8 cellular contexts compared by ENCODE assay signal in the genomic region with DNA sequence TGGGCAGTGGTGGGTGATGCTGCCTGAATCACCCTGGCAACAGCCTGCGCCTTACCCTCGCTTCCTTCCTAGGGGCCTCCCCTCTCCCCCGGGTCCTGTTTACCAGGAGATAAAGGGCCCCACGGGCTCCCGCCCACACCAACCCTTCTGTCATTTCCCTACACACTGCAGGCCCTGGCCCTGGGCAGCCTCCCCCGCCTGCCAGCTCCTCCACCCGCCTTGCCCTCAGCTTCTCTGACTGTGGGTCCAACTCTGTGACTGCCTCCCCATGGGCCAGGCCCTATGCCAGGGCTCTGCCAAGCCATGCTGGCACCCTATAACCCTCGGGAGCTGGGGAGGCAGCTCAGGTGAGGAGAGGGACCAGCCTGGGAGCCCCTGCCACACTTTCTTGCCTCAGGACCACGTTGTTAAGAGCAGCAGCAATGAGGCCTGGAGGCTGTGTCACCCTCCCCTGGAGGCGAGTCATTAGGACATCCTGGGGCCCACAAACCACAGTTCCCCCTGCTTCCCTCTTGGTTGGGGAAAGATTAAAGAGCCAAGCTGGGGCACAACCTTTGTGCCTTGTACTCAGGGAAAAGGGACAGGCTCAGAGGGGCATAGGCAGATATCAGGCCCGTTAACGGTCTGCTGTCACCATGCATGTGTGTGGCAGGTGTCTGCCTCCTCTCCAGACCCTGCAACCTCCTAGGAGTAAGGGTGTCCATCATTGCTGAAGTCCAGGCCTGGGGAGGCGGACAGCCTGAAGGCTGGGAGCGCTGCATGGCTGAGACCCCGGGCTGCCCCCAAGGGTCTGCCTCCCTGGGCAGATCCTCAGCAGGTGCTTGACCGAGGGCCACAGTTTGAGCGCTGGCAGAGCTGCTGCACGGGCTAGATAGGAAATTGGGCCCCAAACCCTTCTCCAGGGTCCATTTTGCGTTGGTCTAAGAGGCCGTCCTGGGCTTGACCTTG. TPM values are rescaled to one million over a fixed set of nuclear protein-coding genes. Genes with fewer than 3 reads are reported as not detected.
DNase-seq lines count a peak whose midpoint lies in the region; ATAC-seq and TF ChIP-seq lines count a peak whose summit lies in the region.

No MANE protein-coding gene starts in this region.

- no peak for TF ChIP-seq CTCF in neural progenitor cell (IDR thresholded peaks at IDR 0.05)
- no peak for TF ChIP-seq CTCF in thyroid gland (IDR thresholded peaks at IDR 0.05)

- H4K20me1 ChIP-seq in neural progenitor cell (ENCODE audit: low read depth) = peaks cover 55% of the 10 kb centered on the region

- peaks cover 12% of the 10 kb centered on the region for H3K36me3 Mint-ChIP-seq in neural progenitor cell

- no peaks in the 10 kb centered on the region for H3K9me3 Mint-ChIP-seq in neural progenitor cell

- no peak overlapping the region for H3K27ac ChIP-seq in neural progenitor cell
- H3K27ac ChIP-seq in thyroid gland = no peak overlapping the region

- peaks cover 19% of the 10 kb centered on the region for H3K4me1 ChIP-seq in adipocyte (ENCODE audit: control insufficient read depth, insufficient read depth, low read length)
- H3K4me1 ChIP-seq in neural progenitor cell = peaks cover 28% of the 10 kb centered on the region
- peaks cover 13 to 42% of the 10 kb centered on the region in 2 donors for H3K4me1 ChIP-seq in thyroid gland

- peak overlapping the region; percentile 73 for H3K4me2 ChIP-seq in neural progenitor cell

- peaks cover 40% of the 10 kb centered on the region for H3K79me2 ChIP-seq in neural progenitor cell (ENCODE audit: low read depth)

- H3K9ac ChIP-seq in adipocyte (ENCODE audit: low read length) (peak overlapping the region; percentile 42), neural progenitor cell (no peak overlapping the region)

- H3K27me3 Mint-ChIP-seq in neural progenitor cell (ENCODE audit: insufficient read depth, low read depth) = peaks cover 6% of the 10 kb centered on the region

- peaks cover 34% of the 10 kb centered on the region for H3F3A ChIP-seq in neural progenitor cell (ENCODE audit: low read depth)

- peak; percentile 69 for DNase-seq in GDM1 (lab: John Stamatoyannopoulos, UW)
- DNase-seq in NCI-H345 treated with DMSO at 0.1 percent for 48 hours (lab: John Stamatoyannopoulos, UW; ENCODE audit: unreplicated experiment) = peak; percentile 72
- DNase-seq in adipocyte (ENCODE audit: low read depth) = no peak
- DNase-seq in neural progenitor cell (ENCODE audit: low spot score) = no peak
- DNase-seq in AG08396 (ENCODE audit: low spot score) = no peak
- DNase-seq in T1000 (lab: John Stamatoyannopoulos, UW) = no peak
- DNase-seq in thyroid gland = no peak
- DNase-seq in sciatic nerve (ENCODE audit: low spot score) = no peak

- no peak overlapping the region for H3K27ac Mint-ChIP-seq in neural progenitor cell

- H3K36me3 ChIP-seq in adipocyte (ENCODE audit: control insufficient read depth, insufficient read depth, low read length, severe bottlenecking) (peaks cover 17% of the 10 kb centered on the region), neural progenitor cell (no peaks in the 10 kb centered on the region), thyroid gland (peaks cover 10 to 23% of the 10 kb centered on the region in 2 donors)

- ATAC-seq in sciatic nerve = no peak

- H3K4me3 Mint-ChIP-seq in neural progenitor cell = peak overlapping the region; percentile 87

- WGBS in thyroid gland, 2 donors = 72 to 80% methylated on average over 12 to 18 of the region's 20 CpGs

- H3K9me3 ChIP-seq in adipocyte (ENCODE audit: control insufficient read depth, low read length) = no peaks in the 10 kb centered on the region
- no peaks in the 10 kb centered on the region for H3K9me3 ChIP-seq in neural progenitor cell (ENCODE audit: low read depth)
- no peaks in the 10 kb centered on the region for H3K9me3 ChIP-seq in thyroid gland

- no peak overlapping the region for H2AFZ ChIP-seq in neural progenitor cell (replicated peaks)

- H3K4me3 ChIP-seq in adipocyte (ENCODE audit: low read length) (no peak overlapping the region), neural progenitor cell (peak overlapping the region; percentile 22), thyroid gland (replicated peaks in 1 of 3) (no peak overlapping the region)

- peaks cover 32% of the 10 kb centered on the region for H3K4me1 Mint-ChIP-seq in neural progenitor cell

- intact Hi-C loops in thyroid gland (cut with DNase I) (loop anchor here (5.0 kb wide), 1 partner anchor 103 kb away; a partner anchor contains a TSS), sciatic nerve (cut with DNase I) (no loop called here)

- TF ChIP-seq POLR2A in thyroid gland (IDR thresholded peaks at IDR 0.05) = no peak

- H3K27me3 ChIP-seq in adipocyte (replicated peaks; ENCODE audit: control insufficient read depth, insufficient read depth, low read length) = no peaks in the 10 kb centered on the region
- H3K27me3 ChIP-seq in neural progenitor cell = no peaks in the 10 kb centered on the region
- no peaks in the 10 kb centered on the region for H3K27me3 ChIP-seq in thyroid gland

RNA-seq across cellular contexts. Expression of a gene that starts 2.7 kb away (rescaled TPM):
- total RNA-seq in neural progenitor cell (ENCODE audit: low replicate concordance) = 32.1 and 52.9 TPM in 2 replicates
- total RNA-seq in thyroid gland = 100 to 1,000 TPM in 2 of 4 donors, 10 to 100 TPM in 2; 83.6 to 108 (median 102) TPM
- 71.7 TPM for total RNA-seq in sciatic nerve

RNA-seq across cellular contexts. Expression of a gene that starts 10.1 kb away (rescaled TPM):
- total RNA-seq in neural progenitor cell (ENCODE audit: low replicate concordance) (0.81 TPM in 1 of 2 replicates, not detected in the other), thyroid gland (10 to 100 TPM in 2 of 4 donors, 1 to 10 TPM in 2; 6.4 to 28.2 (median 15.9) TPM), sciatic nerve (21.7 TPM)

RNA-seq across cellular contexts. Expression of a gene that starts 16.8 kb away (rescaled TPM):
- 27.6 and 55.0 TPM in 2 replicates for total RNA-seq in neural progenitor cell (ENCODE audit: low replicate concordance)
- 1,000 to 10,000 TPM in 1 of 4 donors, 100 to 1,000 TPM in 3; 649 to 1,146 (median 971) TPM for total RNA-seq in thyroid gland
- 365 TPM for total RNA-seq in sciatic nerve

RNA-seq across cellular contexts. Expression of a gene that starts 54.7 kb away (rescaled TPM):
- total RNA-seq in neural progenitor cell (ENCODE audit: low replicate concordance) = 68.5 and 73.5 TPM in 2 replicates
- total RNA-seq in thyroid gland = 10 to 100 TPM; 37.1 to 68.2 (median 52.1) TPM
- total RNA-seq in sciatic nerve = 54.4 TPM

Comparison
In these comparisons a context has a peak if more than half of its experiments do, and no peak if none do; other contexts are left out.
1. DNase-seq: peak in GDM1 (single experiment) and NCI-H345 treated with DMSO at 0.1 percent for 48 hours (single experiment); none in adipocyte (single experiment), neural progenitor cell (single experiment), AG08396 (single experiment), T1000 (single experiment), thyroid gland (0 of 2) and sciatic nerve (single experiment).